ENCODE assay signal across 14 cellular contexts in genomic region chr1:47229031-47229831, GRCh38. TPM values are rescaled to one million over a fixed set of nuclear protein-coding genes. Genes with fewer than 3 reads are reported as not detected.
A peak's percentile ranks its signal among the peaks of the same experiment; 100 is the strongest.
DNase-seq lines count a peak whose midpoint lies in the region; ATAC-seq and TF ChIP-seq lines count a peak whose summit lies in the region.
"Had no signal": no experiment of that assay in that cellular context is flagged by ENCODE, and none has a peak within 500 bp of the region (broad histone marks: within the 10 kb centered on the region; RNA-seq: fewer than 3 reads in every experiment).

No MANE protein-coding gene starts in this region.

- DNase-seq in CMK (ENCODE audit: low read depth) = peak; percentile 88
- DNase-seq in T-helper 17 cell = no peak
- DNase-seq in neuronal stem cell (ENCODE audit: low spot score) = no peak
- DNase-seq in activated CD4-positive, alpha-beta T cell treated with anti-CD3 and anti-CD28 coated beads for 36 hours = no peak
- no peak for DNase-seq in NCI-H187 treated with DMSO at 0.1 percent for 48 hours (lab: John Stamatoyannopoulos, UW)
- no peak for DNase-seq in COR-L47 (lab: John Stamatoyannopoulos, UW)
- DNase-seq: activated CD4-positive, alpha-beta T cell treated with anti-CD3 and anti-CD28 coated beads for 48 hours; activated gamma-delta T cell treated with Interleukin-2 at 50 U/mL for 16 hours; NCI-H345; SHP77; stimulated activated naive CD8-positive, alpha-beta T cell treated with anti-CD3 and anti-CD28 coated beads, Interleukin-15, amount 100 ng/mL, for 72 hours had no signal

- H3K27ac ChIP-seq in gastroesophageal sphincter (peak overlapping the region in 3 of 4 donors; percentile 64 to 77 (median 73)), neuronal stem cell (replicated peaks; ENCODE audit: low read length) (no peak overlapping the region)

- no peak overlapping the region for H3K14ac ChIP-seq in neuronal stem cell (ENCODE audit: low read length)

- no peak overlapping the region for H3K4me3 Mint-ChIP-seq in T-helper 17 cell
- no peak overlapping the region for H3K4me3 Mint-ChIP-seq in activated CD4-positive, alpha-beta T cell treated with anti-CD3 and anti-CD28 coated beads for 36 hours

- H3K27me3 Mint-ChIP-seq in T-helper 17 cell = peaks cover 86% of the 10 kb centered on the region
- H3K27me3 Mint-ChIP-seq in activated CD4-positive, alpha-beta T cell treated with anti-CD3 and anti-CD28 coated beads for 36 hours = peaks cover 71% of the 10 kb centered on the region
- H3K27me3 Mint-ChIP-seq: stimulated activated naive CD8-positive, alpha-beta T cell treated with anti-CD3 and anti-CD28 coated beads, Interleukin-15, amount 100 ng/mL, for 72 hours had no signal

- no peaks in the 10 kb centered on the region for H3K9me3 ChIP-seq in T-helper 17 cell (ENCODE audit: control insufficient read depth, low read length, poor library complexity, severe bottlenecking)
- H3K9me3 ChIP-seq in gastroesophageal sphincter = no peaks in the 10 kb centered on the region
- peaks cover 1 to 2% of the 10 kb centered on the region in 2 donors for H3K9me3 ChIP-seq in neuronal stem cell (replicated peaks in 1 of 2; ENCODE audit: control insufficient read depth in 2 of 2, insufficient read depth in 1 of 2, low read depth in 1 of 2, low read length in 2 of 2)

- no peak overlapping the region for H4K8ac ChIP-seq in neuronal stem cell (ENCODE audit: low read depth, low read length)

- H3K9me3 Mint-ChIP-seq in activated CD4-positive, alpha-beta T cell treated with anti-CD3 and anti-CD28 coated beads for 36 hours (ENCODE audit: low read depth) = no peaks in the 10 kb centered on the region
- H3K9me3 Mint-ChIP-seq: stimulated activated naive CD8-positive, alpha-beta T cell treated with anti-CD3 and anti-CD28 coated beads, Interleukin-15, amount 100 ng/mL, for 72 hours had no signal

- no peak overlapping the region for H2AK5ac ChIP-seq in neuronal stem cell (ENCODE audit: low read depth, low read length)

- H3K27me3 ChIP-seq in gastroesophageal sphincter (peaks cover 100% of the 10 kb centered on the region), neuronal stem cell (ENCODE audit: control insufficient read depth in 3 of 3, insufficient read depth in 3 of 3, low read depth in 1 of 3, low read length in 3 of 3) (peaks cover 74 to 100% (median 97%) of the 10 kb centered on the region in 3 experiments)

- H3K4me2 ChIP-seq in neuronal stem cell (ENCODE audit: insufficient read depth, low read length, poor library complexity, severe bottlenecking) = no peak overlapping the region

- H3K4me1 Mint-ChIP-seq in T-helper 17 cell = peaks cover 22% of the 10 kb centered on the region
- peaks cover 26% of the 10 kb centered on the region for H3K4me1 Mint-ChIP-seq in activated CD4-positive, alpha-beta T cell treated with anti-CD3 and anti-CD28 coated beads for 36 hours

- peak overlapping the region; percentile 50 for H3K23ac ChIP-seq in neuronal stem cell (ENCODE audit: low read depth, low read length, poor library complexity)

- no peaks in the 10 kb centered on the region for H3K36me3 ChIP-seq in gastroesophageal sphincter
- no peaks in the 10 kb centered on the region for H3K36me3 ChIP-seq in neuronal stem cell (replicated peaks in 1 of 2; ENCODE audit: control insufficient read depth in 2 of 2, insufficient read depth in 2 of 2, low read length in 2 of 2)

- ATAC-seq in T-helper 17 cell = no peak
- ATAC-seq in gastroesophageal sphincter = peak; percentile 6
- ATAC-seq in activated CD4-positive, alpha-beta T cell treated with anti-CD3 and anti-CD28 coated beads for 36 hours = no peak
- ATAC-seq in HG02759 (IDR thresholded peaks at IDR 0.05; ENCODE audit: unreplicated experiment) = no peak
- ATAC-seq: HCT116; stimulated activated naive CD8-positive, alpha-beta T cell treated with anti-CD3 and anti-CD28 coated beads, Interleukin-15, amount 100 ng/mL, for 72 hours had no signal

- POLR2A ChIA-PET in activated CD4-positive, alpha-beta T cell treated with anti-CD3 and anti-CD28 coated beads for 36 hours (lab: Charles Lee) = interaction anchor here (1.0 kb wide), 1 partner anchor 112 kb away, joined by 3 read pairs; no protein-coding TSS in a partner anchor

- no peak overlapping the region for H4K91ac ChIP-seq in neuronal stem cell (ENCODE audit: low read depth, low read length, poor library complexity)

- no peak overlapping the region for H2AFZ ChIP-seq in neuronal stem cell (ENCODE audit: low read length)

- H3K4ac ChIP-seq in neuronal stem cell (ENCODE audit: low read length) = no peak overlapping the region

- H2BK120ac ChIP-seq in neuronal stem cell (ENCODE audit: low read depth, low read length) = no peak overlapping the region

- no peak overlapping the region for H2BK5ac ChIP-seq in neuronal stem cell (ENCODE audit: low read length)

- peak overlapping the region; percentile 15 for H3K18ac ChIP-seq in neuronal stem cell (ENCODE audit: low read length)

- no peak for TF ChIP-seq EP300 in gastroesophageal sphincter (IDR thresholded peaks at IDR 0.05)

- peaks cover 14% of the 10 kb centered on the region for H3K36me3 Mint-ChIP-seq in T-helper 17 cell (ENCODE audit: low read depth)
- no peaks in the 10 kb centered on the region for H3K36me3 Mint-ChIP-seq in activated CD4-positive, alpha-beta T cell treated with anti-CD3 and anti-CD28 coated beads for 36 hours (ENCODE audit: low read depth)

- peaks cover 0 to 62% (median 33%) of the 10 kb centered on the region in 3 donors for H3K4me1 ChIP-seq in gastroesophageal sphincter
- H3K4me1 ChIP-seq in neuronal stem cell (ENCODE audit: control insufficient read depth in 2 of 2, insufficient read depth in 1 of 2, low read depth in 1 of 2, low read length in 2 of 2) = peaks cover 2 to 10% of the 10 kb centered on the region in 2 donors

- H2BK15ac ChIP-seq in neuronal stem cell (ENCODE audit: low read length) = peak overlapping the region; percentile 56

- intact Hi-C loops in activated CD4-positive, alpha-beta T cell treated with anti-CD3 and anti-CD28 coated beads for 36 hours (cut with DNase I, micrococcal nuclease) = loop anchor here in 1 of 2 experiments (10.0 kb wide), 1 partner anchor 216 kb away; no protein-coding TSS in a partner anchor

- H3K4me3 ChIP-seq in gastroesophageal sphincter (peak overlapping the region in 1 of 2 donors; percentile 49), neuronal stem cell (ENCODE audit: low read length in 2 of 2) (no peak overlapping the region)

- no peak for TF ChIP-seq CTCF in gastroesophageal sphincter (IDR thresholded peaks at IDR 0.05)

- no peak overlapping the region for H2BK12ac ChIP-seq in neuronal stem cell (ENCODE audit: low read length)

- no peak for TF ChIP-seq POLR2A in gastroesophageal sphincter (IDR thresholded peaks at IDR 0.05)

- CTCF ChIA-PET in activated CD4-positive, alpha-beta T cell treated with anti-CD3 and anti-CD28 coated beads for 36 hours (lab: Charles Lee) = interaction anchor here (0.7 to 3.1 kb wide), 6 partner anchors 34 to 873 kb away, joined by 3 to 9 read pairs (median 3); no protein-coding TSS in a partner anchor

- H3K9ac ChIP-seq in neuronal stem cell (ENCODE audit: low read depth, low read length, poor library complexity) = no peak overlapping the region

- no peaks in the 10 kb centered on the region for H3K79me1 ChIP-seq in neuronal stem cell (ENCODE audit: low read depth, low read length)

- WGBS in gastroesophageal sphincter (ENCODE audit: low coverage in 1 of 2), 2 donors = 11 to 23% methylated on average over 8 of the region's 35 CpGs
- no CpG with 5 or more reads among the region's 35 CpGs for WGBS in neuronal stem cell (ENCODE audit: extremely low coverage in 2 of 2, insufficient read length in 2 of 2, insufficient replicate concordance in 1 of 2), 2 donors

- H3K27ac Mint-ChIP-seq in T-helper 17 cell = peak overlapping the region; percentile 32
- H3K27ac Mint-ChIP-seq in activated CD4-positive, alpha-beta T cell treated with anti-CD3 and anti-CD28 coated beads for 36 hours = no peak overlapping the region
- H3K27ac Mint-ChIP-seq: stimulated activated naive CD8-positive, alpha-beta T cell treated with anti-CD3 and anti-CD28 coated beads, Interleukin-15, amount 100 ng/mL, for 72 hours had no signal

RNA-seq across cellular contexts. Expression of gene TAL1, which starts 2.8 kb away (rescaled TPM):
- 10 to 100 TPM in 1 of 2 donors, 1 to 10 TPM in 1; 1.3 to 44.2 TPM for total RNA-seq in T-helper 17 cell
- total RNA-seq in gastroesophageal sphincter = 1 to 10 TPM; 3.0 to 4.2 (median 3.6) TPM
- 0.03 TPM for polyA plus RNA-seq in neuronal stem cell (2013, experiment 1 of 2)
- 0.01 TPM for polyA plus RNA-seq in neuronal stem cell (2013, experiment 2 of 2)
- under 1 TPM in 1 of 2 experiments, not detected in 1; 0.19 TPM for total RNA-seq in activated CD4-positive, alpha-beta T cell treated with anti-CD3 and anti-CD28 coated beads for 36 hours

RNA-seq across cellular contexts. Expression of gene PDZK1IP1, which starts 39.4 kb away (rescaled TPM):
- total RNA-seq in T-helper 17 cell = 10 to 100 TPM in 1 of 2 donors, not detected in 1; 30.6 TPM
- 10 to 100 TPM in 1 of 4 donors, under 1 TPM in 1, not detected in 2; 0.78 to 13.0 TPM for total RNA-seq in gastroesophageal sphincter
- not detected for polyA plus RNA-seq in neuronal stem cell (2013, experiment 1 of 2)
- not detected for polyA plus RNA-seq in neuronal stem cell (2013, experiment 2 of 2)
- not detected for total RNA-seq in activated CD4-positive, alpha-beta T cell treated with anti-CD3 and anti-CD28 coated beads for 36 hours
